29 cellular contexts compared by ENCODE assay signal in the genomic region with DNA sequence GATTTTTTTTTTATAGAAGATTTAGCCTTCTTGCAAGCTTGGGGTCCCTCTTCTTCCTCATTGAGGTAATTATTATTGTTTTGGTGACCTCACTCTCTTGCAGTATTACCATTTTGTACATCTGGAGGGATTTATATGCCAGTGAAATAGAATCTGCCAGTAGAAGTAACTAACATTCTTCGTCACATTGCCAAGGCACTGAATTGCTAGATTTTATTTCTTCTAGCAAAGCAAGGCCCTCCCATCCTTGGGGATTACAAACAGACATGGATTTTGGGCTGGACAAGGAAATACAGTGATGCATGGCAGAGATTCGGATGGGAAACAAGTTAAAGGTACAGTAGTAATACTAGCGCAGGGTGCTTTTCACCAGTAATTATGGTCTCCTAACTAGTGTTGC. TPM values are rescaled to one million over a fixed set of nuclear protein-coding genes. Genes with fewer than 3 reads are reported as not detected.
"Had no signal": no experiment of that assay in that cellular context is flagged by ENCODE, and none has a peak within 500 bp of the region (broad histone marks: within the 10 kb centered on the region; RNA-seq: fewer than 3 reads in every experiment).

No MANE protein-coding gene starts in this region.

- H3K27ac ChIP-seq: brain microvascular endothelial cell had no signal

- H3K9me3 ChIP-seq: MG63, Peyer's patch had no signal

- H3K27me3 ChIP-seq: brain microvascular endothelial cell, MG63, Peyer's patch had no signal

- H3K4me3 ChIP-seq: MG63, Peyer's patch had no signal

- H3K36me3 Mint-ChIP-seq: activated CD4-positive, alpha-beta memory T cell treated with anti-CD3 and anti-CD28 coated beads for 36 hours; activated naive CD8-positive, alpha-beta T cell treated with anti-CD3 and anti-CD28 coated beads for 36 hours had no signal

- H3K4me3 Mint-ChIP-seq: activated CD4-positive, alpha-beta memory T cell treated with anti-CD3 and anti-CD28 coated beads for 36 hours; activated CD4-positive, alpha-beta T cell treated with anti-CD3 and anti-CD28 coated beads, Interleukin-2, amount 10 ng/mL, durations not matched to agents 7 days and 5 days; activated naive CD8-positive, alpha-beta T cell treated with anti-CD3 and anti-CD28 coated beads for 36 hours; activated T-cell treated with anti-CD3 and anti-CD28 coated beads, Interleukin-2, amount 50 U/mL, for 72 hours; activated T-helper 17 cell treated with anti-CD3 and anti-CD28 coated beads, Interleukin-2, amount 50 U/mL, for 72 hours had no signal

- H3K9me3 Mint-ChIP-seq: activated CD4-positive, alpha-beta memory T cell treated with anti-CD3 and anti-CD28 coated beads for 36 hours; activated CD4-positive, alpha-beta T cell treated with anti-CD3 and anti-CD28 coated beads, Interleukin-2, amount 10 ng/mL, durations not matched to agents 7 days and 5 days; activated naive CD8-positive, alpha-beta T cell treated with anti-CD3 and anti-CD28 coated beads for 36 hours; activated T-cell treated with anti-CD3 and anti-CD28 coated beads, Interleukin-2, amount 50 U/mL, for 72 hours; activated T-helper 17 cell treated with anti-CD3 and anti-CD28 coated beads, Interleukin-2, amount 50 U/mL, for 72 hours had no signal

- H3K4me1 Mint-ChIP-seq: activated CD4-positive, alpha-beta T cell treated with anti-CD3 and anti-CD28 coated beads, Interleukin-2, amount 10 ng/mL, durations not matched to agents 7 days and 5 days; activated naive CD8-positive, alpha-beta T cell treated with anti-CD3 and anti-CD28 coated beads for 36 hours; activated T-helper 17 cell treated with anti-CD3 and anti-CD28 coated beads, Interleukin-2, amount 50 U/mL, for 72 hours had no signal

- DNase-seq: activated CD4-positive, alpha-beta memory T cell treated with anti-CD3 and anti-CD28 coated beads for 36 hours; activated CD4-positive, alpha-beta T cell treated with anti-CD3 and anti-CD28 coated beads, Interleukin-2, amount 10 ng/mL, durations not matched to agents 7 days and 5 days; activated CD8-positive, alpha-beta memory T cell treated with anti-CD3 and anti-CD28 coated beads, Interleukin-2, amount 50 U/mL, for 48 hours; activated effector memory CD4-positive, alpha-beta T cell treated with anti-CD3 and anti-CD28 coated beads, Interleukin-2, amount 50 U/mL, for 16 hours; activated naive CD4-positive, alpha-beta T cell; activated naive CD4-positive, alpha-beta T cell treated with anti-CD3 and anti-CD28 coated beads, Interleukin-2, amount 50 U/mL, for 16 hours; activated naive CD8-positive, alpha-beta T cell treated with anti-CD3 and anti-CD28 coated beads for 36 hours; activated T-cell treated with anti-CD3 and anti-CD28 coated beads, Interleukin-2, amount 50 U/mL, for 1 hour; activated T-cell treated with anti-CD3 and anti-CD28 coated beads, Interleukin-2, amount 50 U/mL, for 72 hours; amniotic stem cell; brain microvascular endothelial cell; Kasumi-1; KG1; MG63; NCI-H1048; NCI-H1105 treated with DMSO at 0.1 percent for 48 hours; NCI-H1436 treated with DMSO at 0.1 percent for 48 hours; NCI-H1694 treated with DMSO at 0.1 percent for 48 hours; NCI-H2029; NCI-H345; NCI-H526; NCI-H748 treated with DMSO at 0.1 percent for 48 hours; NK-92 treated with Interleukin-12 subunit alpha and Interleukin-12 subunit beta, amount 100 ng/mL, for 24 hours; PC-3; RPMI8226 had no signal

- ATAC-seq: activated T-cell treated with anti-CD3 and anti-CD28 coated beads, Interleukin-2, amount 50 U/mL, for 72 hours; activated T-helper 17 cell treated with anti-CD3 and anti-CD28 coated beads, Interleukin-2, amount 50 U/mL, for 72 hours; PC-3 had no signal

- H3K27ac Mint-ChIP-seq: activated CD4-positive, alpha-beta memory T cell treated with anti-CD3 and anti-CD28 coated beads for 36 hours; activated CD4-positive, alpha-beta T cell treated with anti-CD3 and anti-CD28 coated beads, Interleukin-2, amount 10 ng/mL, durations not matched to agents 7 days and 5 days; activated naive CD8-positive, alpha-beta T cell treated with anti-CD3 and anti-CD28 coated beads for 36 hours; activated T-cell treated with anti-CD3 and anti-CD28 coated beads, Interleukin-2, amount 50 U/mL, for 72 hours; activated T-helper 17 cell treated with anti-CD3 and anti-CD28 coated beads, Interleukin-2, amount 50 U/mL, for 72 hours had no signal

- H3K36me3 ChIP-seq: brain microvascular endothelial cell, MG63, Peyer's patch had no signal

RNA-seq across cellular contexts. Expression of gene ADAMTS15, which starts 7.8 kb away (rescaled TPM):
- total RNA-seq: activated CD4-positive, alpha-beta memory T cell treated with anti-CD3 and anti-CD28 coated beads for 36 hours; activated naive CD8-positive, alpha-beta T cell treated with anti-CD3 and anti-CD28 coated beads for 36 hours; activated T-helper 17 cell treated with anti-CD3 and anti-CD28 coated beads, Interleukin-2, amount 50 U/mL, for 72 hours; T-helper 1 cell treated with Interleukin-12 subunit alpha and Interleukin-12 subunit beta and Interleukin-4 antibody, amounts not matched to agents 30 ng/mL and 1 ng/mL, for 36 hours had no signal

RNA-seq across cellular contexts. Expression of gene ADAMTS8, which starts 27.9 kb away (rescaled TPM):
- total RNA-seq: activated CD4-positive, alpha-beta memory T cell treated with anti-CD3 and anti-CD28 coated beads for 36 hours; activated CD4-positive, alpha-beta T cell treated with anti-CD3 and anti-CD28 coated beads, Interleukin-2, amount 10 ng/mL, durations not matched to agents 7 days and 5 days; activated naive CD8-positive, alpha-beta T cell treated with anti-CD3 and anti-CD28 coated beads for 36 hours; activated T-cell treated with anti-CD3 and anti-CD28 coated beads, Interleukin-2, amount 50 U/mL, for 72 hours; activated T-helper 17 cell treated with anti-CD3 and anti-CD28 coated beads, Interleukin-2, amount 50 U/mL, for 72 hours; PC-3; T-helper 1 cell treated with Interleukin-12 subunit alpha and Interleukin-12 subunit beta and Interleukin-4 antibody, amounts not matched to agents 30 ng/mL and 1 ng/mL, for 36 hours; T-helper 2 cell treated with Interferon-gamma antibody and Interleukin-4, amounts not matched to agents 100 ng/mL and 5 ng/mL, for 36 hours had no signal
